Comparison of ENCODE assay signal across 8 cellular contexts in genomic region chr11:18105086-18105801, GRCh38. TPM values are rescaled to one million over a fixed set of nuclear protein-coding genes. Genes with fewer than 3 reads are reported as not detected.
DNase-seq lines count a peak whose midpoint lies in the region; TF ChIP-seq lines count a peak whose summit lies in the region.

No MANE protein-coding gene starts in this region.

- H3F3A ChIP-seq in OCI-LY1 (ENCODE audit: insufficient read depth, low read length) = no peaks in the 10 kb centered on the region

- peaks cover 12% of the 10 kb centered on the region for H3K27me3 Mint-ChIP-seq in progenitor cell of endocrine pancreas

- TF ChIP-seq CTCF in GM06990 (IDR thresholded peaks at IDR 0.05; ENCODE audit: insufficient read depth, low read length, poor library complexity, severe bottlenecking) = no peak
- TF ChIP-seq CTCF in OCI-LY1 (IDR thresholded peaks at IDR 0.05; ENCODE audit: low read length) = no peak
- TF ChIP-seq CTCF in epithelial cell of esophagus (IDR thresholded peaks at IDR 0.05; ENCODE audit: insufficient read depth, low read depth, low read length, missing control alignments) = no peak
- no peak for TF ChIP-seq CTCF in progenitor cell of endocrine pancreas (IDR thresholded peaks at IDR 0.05; ENCODE audit: unreplicated experiment)

- DNase-seq in GM06990 (ENCODE audit: extremely low read depth, insufficient read length) (no peak), epithelial cell of esophagus (ENCODE audit: low read depth) (no peak), progenitor cell of endocrine pancreas (ENCODE audit: low spot score, unreplicated experiment) (no peak), NCI-H2107 treated with DMSO at 0.1 percent for 48 hours (lab: John Stamatoyannopoulos, UW; ENCODE audit: unreplicated experiment) (no peak), germinal center (ENCODE audit: low spot score) (no peak), dedifferentiated amniotic fluid mesenchymal stem cell (ENCODE audit: extremely low spot score) (no peak), DMS114 treated with DMSO at 0.1 percent for 48 hours (lab: John Stamatoyannopoulos, UW; ENCODE audit: unreplicated experiment) (no peak)

- peak overlapping the region; percentile 82 for H3K4me3 ChIP-seq in GM06990 (replicated peaks; ENCODE audit: low read depth, low read length)
- H3K4me3 ChIP-seq in OCI-LY1 (ENCODE audit: low read depth, low read length, poor library complexity, severe bottlenecking) = peak overlapping the region; percentile 100
- H3K4me3 ChIP-seq in epithelial cell of esophagus (ENCODE audit: low read length) = peak overlapping the region; percentile 94

- peak overlapping the region; percentile 93 for H3K4me3 Mint-ChIP-seq in progenitor cell of endocrine pancreas (ENCODE audit: low read depth)

- H3K79me2 ChIP-seq in OCI-LY1 (ENCODE audit: insufficient read depth, low read length) = peaks cover 17% of the 10 kb centered on the region

- no peaks in the 10 kb centered on the region for H3K9me3 Mint-ChIP-seq in progenitor cell of endocrine pancreas (ENCODE audit: low read depth)

- H3K27ac Mint-ChIP-seq in progenitor cell of endocrine pancreas = peak overlapping the region; percentile 61

- H3K4me2 ChIP-seq in OCI-LY1 (ENCODE audit: low read length) = peak overlapping the region; percentile 95

- no peaks in the 10 kb centered on the region for H3K9me3 ChIP-seq in OCI-LY1 (ENCODE audit: low read length)

- H3K27me3 ChIP-seq in GM06990 (replicated peaks; ENCODE audit: control insufficient read depth, insufficient read depth, low read length) = no peaks in the 10 kb centered on the region; the same call in 1 of the 2 replicates
- H3K27me3 ChIP-seq in OCI-LY1 (ENCODE audit: insufficient read depth, low read length) = no peaks in the 10 kb centered on the region

- H3K4me1 Mint-ChIP-seq in progenitor cell of endocrine pancreas (ENCODE audit: low read depth) = peaks cover 6% of the 10 kb centered on the region

- peak overlapping the region; percentile 92; the same call in 1 of the 2 replicates for H2AFZ ChIP-seq in OCI-LY1 (ENCODE audit: low read length)

- H3K9ac ChIP-seq in OCI-LY1 (ENCODE audit: low read length) = peak overlapping the region; percentile 99

- no peak overlapping the region for H3K27ac ChIP-seq in OCI-LY1 (ENCODE audit: low read depth, low read length, poor library complexity, severe bottlenecking)

- peaks cover 14% of the 10 kb centered on the region for H3K36me3 Mint-ChIP-seq in progenitor cell of endocrine pancreas (ENCODE audit: insufficient read depth)

- no peaks in the 10 kb centered on the region for H3K9me2 ChIP-seq in OCI-LY1 (ENCODE audit: low read depth, low read length)

- no peaks in the 10 kb centered on the region; the same call in 1 of the 2 replicates for H3K36me3 ChIP-seq in GM06990 (ENCODE audit: control insufficient read depth, insufficient read depth, low read length)
- H3K36me3 ChIP-seq in OCI-LY1 (ENCODE audit: insufficient read depth, low read length) = peaks cover 42% of the 10 kb centered on the region

- H3K4me1 ChIP-seq in OCI-LY1 (ENCODE audit: insufficient read depth, low read length, severe bottlenecking) = peaks cover 14% of the 10 kb centered on the region

- H4K20me1 ChIP-seq in OCI-LY1 (ENCODE audit: insufficient read depth, low read length) = no peaks in the 10 kb centered on the region

RNA-seq across cellular contexts. Expression of gene SAAL1, which starts 0.6 kb away (rescaled TPM):
- 28.3 and 28.5 TPM in 2 replicates for total RNA-seq in progenitor cell of endocrine pancreas

RNA-seq across cellular contexts. Expression of gene MRGPRX3, which starts 27.1 kb away (rescaled TPM):
- total RNA-seq in progenitor cell of endocrine pancreas = not detected in 2 replicates

RNA-seq across cellular contexts. Expression of gene TPH1, which starts 59.2 kb away (rescaled TPM):
- 0.50 and 0.64 TPM in 2 replicates for total RNA-seq in progenitor cell of endocrine pancreas
